8 cellular contexts compared by ENCODE assay signal in the genomic region with DNA sequence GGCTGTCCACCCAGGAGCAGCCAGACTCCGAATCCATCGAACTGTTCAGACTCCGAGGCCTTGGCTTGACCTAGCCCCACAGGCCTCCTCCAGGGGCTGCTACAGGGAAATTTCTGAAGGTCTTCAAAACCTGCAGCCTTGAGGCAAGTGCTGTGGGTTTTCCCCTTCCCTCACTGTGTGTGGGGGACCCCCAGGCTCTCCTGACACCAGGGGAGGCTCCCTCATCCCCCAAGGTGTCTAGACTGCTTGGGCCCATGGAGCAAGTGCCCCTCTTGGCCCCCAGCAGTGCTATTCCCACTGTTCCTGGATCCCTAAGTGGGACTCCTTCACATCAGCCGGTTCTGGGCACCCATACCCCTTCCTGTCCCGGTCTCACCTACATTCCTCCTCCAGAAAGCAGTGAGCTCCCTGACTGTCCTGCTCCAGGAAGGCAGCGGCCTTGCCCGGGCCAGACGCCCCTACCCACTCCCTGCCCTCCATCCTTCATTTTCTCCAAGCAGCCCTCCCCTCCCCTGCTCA. TPM values are rescaled to one million over a fixed set of nuclear protein-coding genes. Genes with fewer than 3 reads are reported as not detected.
DNase-seq lines count a peak whose midpoint lies in the region; ATAC-seq and TF ChIP-seq lines count a peak whose summit lies in the region.

No MANE protein-coding gene starts in this region.

- intact Hi-C loops in left ventricle myocardium inferior (cut with micrococcal nuclease) = no loop called here
- intact Hi-C loops in left ventricle myocardium superior (cut with micrococcal nuclease) = no loop called here

- no peaks in the 10 kb centered on the region for H3K9me3 Mint-ChIP-seq in central memory CD8-positive, alpha-beta T cell

- peak overlapping the region; percentile 74 for H3K4me3 ChIP-seq in left ventricle myocardium inferior
- H3K4me3 ChIP-seq in muscle layer of colon (ENCODE audit: low read depth in 1 of 2, low read length in 2 of 2) = peak overlapping the region; percentile 75 to 80

- H3K36me3 ChIP-seq in left ventricle myocardium inferior (no peaks in the 10 kb centered on the region), muscle layer of colon (ENCODE audit: insufficient read depth, low read length) (peaks cover 5% of the 10 kb centered on the region)

- H3K9ac ChIP-seq in muscle layer of colon (ENCODE audit: low read length) = peak overlapping the region; percentile 50

- ATAC-seq in left ventricle myocardium superior (no peak), HG03025 (IDR thresholded peaks at IDR 0.05; ENCODE audit: low FRiP score, unreplicated experiment) (no peak)
- ATAC-seq in central memory CD8-positive, alpha-beta T cell (replicated peaks; ENCODE audit: extremely low read depth, poor library complexity, severe bottlenecking) = peak; percentile 11

- TF ChIP-seq CTCF in left ventricle myocardium inferior (IDR thresholded peaks at IDR 0.05; ENCODE audit: borderline replicate concordance) = no peak

- no peaks in the 10 kb centered on the region for H3K27me3 Mint-ChIP-seq in central memory CD8-positive, alpha-beta T cell

- DNase-seq in left ventricle myocardium inferior (no peak), left ventricle myocardium superior (no peak), NCI-H2171 (lab: John Stamatoyannopoulos, UW) (no peak), retina (no peak), HK-2 (ENCODE audit: unreplicated experiment) (no peak)
- DNase-seq in central memory CD8-positive, alpha-beta T cell (ENCODE audit: low spot score in 2 of 2) = no peak

- H3K27ac Mint-ChIP-seq in central memory CD8-positive, alpha-beta T cell (ENCODE audit: low read depth) = no peak overlapping the region

- peaks cover 14% of the 10 kb centered on the region for H3K4me1 Mint-ChIP-seq in central memory CD8-positive, alpha-beta T cell

- H3K36me3 Mint-ChIP-seq in central memory CD8-positive, alpha-beta T cell (ENCODE audit: insufficient read depth) = peaks cover 4% of the 10 kb centered on the region

- H3K27ac ChIP-seq in left ventricle myocardium inferior (replicated peaks) (peak overlapping the region; percentile 69), muscle layer of colon (ENCODE audit: low read depth, low read length) (peak overlapping the region; percentile 72)

- H3K27me3 ChIP-seq in left ventricle myocardium inferior (ENCODE audit: low read depth) (no peaks in the 10 kb centered on the region), muscle layer of colon (ENCODE audit: control insufficient read depth in 1 of 2, insufficient read depth in 2 of 2, low read length in 2 of 2) (no peaks in the 10 kb centered on the region)

- H3K4me1 ChIP-seq in left ventricle myocardium inferior (peaks cover 38% of the 10 kb centered on the region), muscle layer of colon (ENCODE audit: insufficient read depth, low read length) (peaks cover 32% of the 10 kb centered on the region)

- peak overlapping the region; percentile 73 for H3K4me3 Mint-ChIP-seq in central memory CD8-positive, alpha-beta T cell

- no peaks in the 10 kb centered on the region for H3K9me3 ChIP-seq in left ventricle myocardium inferior (replicated peaks)
- no peaks in the 10 kb centered on the region for H3K9me3 ChIP-seq in muscle layer of colon (ENCODE audit: low read length)

RNA-seq across cellular contexts. Expression of gene PAQR7, which starts 0.8 kb away (rescaled TPM):
- total RNA-seq in left ventricle myocardium inferior = 1.9 TPM
- 2.0 TPM for total RNA-seq in left ventricle myocardium superior

RNA-seq across cellular contexts. Expression of gene AUNIP, which starts 15.4 kb away (rescaled TPM):
- not detected for total RNA-seq in left ventricle myocardium inferior
- not detected for total RNA-seq in left ventricle myocardium superior

RNA-seq across cellular contexts. Expression of gene STMN1, which starts 31.5 kb away (rescaled TPM):
- total RNA-seq in left ventricle myocardium inferior (47.1 TPM), left ventricle myocardium superior (21.4 TPM)

RNA-seq across cellular contexts. Expression of gene MTFR1L, which starts 54.9 kb away (rescaled TPM):
- total RNA-seq in left ventricle myocardium inferior = 252 TPM
- 227 TPM for total RNA-seq in left ventricle myocardium superior
